ENCODE assay signal across 17 cellular contexts in the genomic region with DNA sequence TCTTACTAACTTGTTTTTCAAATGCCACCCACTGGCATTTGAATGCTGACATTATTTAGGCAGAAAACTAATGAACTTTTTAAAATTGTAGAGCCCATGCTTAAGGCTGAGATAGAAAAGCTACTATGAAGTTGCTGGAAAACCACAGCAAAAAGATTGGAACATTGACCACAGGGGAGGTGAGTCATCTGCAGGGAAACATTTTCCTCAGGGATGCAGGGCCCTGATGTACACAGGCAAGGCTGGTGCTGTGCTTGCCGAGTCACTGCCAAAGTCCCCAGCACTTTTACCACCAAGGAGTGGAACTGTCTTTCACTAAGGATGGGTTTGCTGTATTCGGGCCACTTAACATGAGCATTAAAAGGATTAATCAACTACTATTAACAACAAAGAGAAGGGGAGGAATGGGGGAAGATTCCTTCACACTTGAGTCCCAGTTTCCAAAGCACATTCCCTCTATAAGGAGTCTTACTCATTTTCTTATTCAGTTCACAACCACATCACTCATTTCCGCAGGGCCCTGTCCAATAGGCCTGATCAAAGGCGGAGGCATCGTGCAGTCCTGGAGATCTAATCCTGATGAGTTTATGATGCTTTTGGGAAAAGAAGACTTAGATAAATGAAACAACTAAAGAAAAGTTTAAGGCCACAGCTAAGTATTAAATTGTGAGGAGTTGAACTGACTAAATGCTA.
DNase-seq lines count a peak whose midpoint lies in the region; ATAC-seq and TF ChIP-seq lines count a peak whose summit lies in the region.
"Had no signal": no experiment of that assay in that cellular context is flagged by ENCODE, and none has a peak within 500 bp of the region (broad histone marks: within the 10 kb centered on the region; RNA-seq: fewer than 3 reads in every experiment).

No MANE protein-coding gene starts in this region.

- intact Hi-C loops in activated CD8-positive, alpha-beta T cell treated with anti-CD3 and anti-CD28 coated beads for 36 hours (cut with micrococcal nuclease), result no loop called here

- peaks cover 1% of the 10 kb centered on the region for H3K27me3 Mint-ChIP-seq in activated CD8-positive, alpha-beta T cell treated with anti-CD3 and anti-CD28 coated beads for 36 hours
- H3K27me3 Mint-ChIP-seq in activated CD4-positive, alpha-beta T cell treated with anti-CD3 and anti-CD28 coated beads, Interleukin-2, amount 10 ng/mL, durations not matched to agents 7 days and 5 days, result no peaks in the 10 kb centered on the region

- H3K9ac ChIP-seq in mesenchymal stem cell (ENCODE audit: low read length), result peak overlapping the region; percentile 37

- POLR2A ChIA-PET in activated CD8-positive, alpha-beta T cell treated with anti-CD3 and anti-CD28 coated beads for 36 hours (lab: Charles Lee), result no interaction called here
- POLR2A ChIA-PET in activated CD4-positive, alpha-beta T cell treated with anti-CD3 and anti-CD28 coated beads, Interleukin-2, amount 10 ng/mL, durations not matched to agents 7 days and 5 days (lab: Charles Lee), result no interaction called here

- H3K4me1 Mint-ChIP-seq in activated CD8-positive, alpha-beta T cell treated with anti-CD3 and anti-CD28 coated beads for 36 hours (ENCODE audit: low read depth), result peaks cover 2% of the 10 kb centered on the region
- no peaks in the 10 kb centered on the region for H3K4me1 Mint-ChIP-seq in activated CD4-positive, alpha-beta T cell treated with anti-CD3 and anti-CD28 coated beads, Interleukin-2, amount 10 ng/mL, durations not matched to agents 7 days and 5 days
- H3K4me1 Mint-ChIP-seq: immature natural killer cell, mesothelial cell of epicardium had no signal

- H2AFZ ChIP-seq in mesenchymal stem cell (ENCODE audit: low read depth, low read length), result no peak overlapping the region

- no peak for TF ChIP-seq CTCF in epithelial cell of esophagus (IDR thresholded peaks at IDR 0.05; ENCODE audit: insufficient read depth, low read depth, low read length, missing control alignments)
- TF ChIP-seq CTCF in activated CD8-positive, alpha-beta T cell treated with anti-CD3 and anti-CD28 coated beads for 36 hours (IDR thresholded peaks at IDR 0.05), result no peak

- no peaks in the 10 kb centered on the region for H3K79me1 ChIP-seq in mesenchymal stem cell (replicated peaks; ENCODE audit: low read length, poor library complexity, severe bottlenecking)

- DNase-seq in GM03348 (ENCODE audit: low spot score), result peak; percentile 66
- DNase-seq in RPMI7951 (ENCODE audit: low read depth), result peak; percentile 79
- DNase-seq in epithelial cell of esophagus (ENCODE audit: low read depth), result peak; percentile 25
- DNase-seq in mesenchymal stem cell, result no peak
- DNase-seq in NOMO-1 treated with DMSO at 0.1 percent for 48 hours (lab: John Stamatoyannopoulos, UW; ENCODE audit: unreplicated experiment), result no peak
- DNase-seq in activated CD8-positive, alpha-beta T cell treated with anti-CD3 and anti-CD28 coated beads for 36 hours, result no peak
- DNase-seq in activated CD4-positive, alpha-beta T cell treated with anti-CD3 and anti-CD28 coated beads, Interleukin-2, amount 10 ng/mL, durations not matched to agents 7 days and 5 days, result no peak
- no peak for DNase-seq in activated CD4-positive, alpha-beta T cell treated with anti-CD3 and anti-CD28 coated beads, Interleukin-2, amount 50 U/mL, for 48 hours
- DNase-seq: activated naive CD4-positive, alpha-beta T cell treated with Interleukin-2 at 50 U/mL for 16 hours; caudate nucleus; effector memory CD4-positive, alpha-beta T cell; immature natural killer cell; MM.1S; NCI-H2081 treated with DMSO at 0.1 percent for 48 hours; NCI-H526 had no signal

- no peaks in the 10 kb centered on the region for H3K4me1 ChIP-seq in mesenchymal stem cell (ENCODE audit: control insufficient read depth, insufficient read depth, low read depth, low read length)

- no peak overlapping the region for H2BK120ac ChIP-seq in mesenchymal stem cell (ENCODE audit: low read depth, low read length)

- WGBS in mesenchymal stem cell, result 75% methylated on average over 3 of the region's 5 CpGs

- H2BK15ac ChIP-seq in mesenchymal stem cell (ENCODE audit: low read depth, poor library complexity, severe bottlenecking), result no peak overlapping the region

- CTCF ChIA-PET in activated CD8-positive, alpha-beta T cell treated with anti-CD3 and anti-CD28 coated beads for 36 hours (lab: Charles Lee), result no interaction called here
- CTCF ChIA-PET in activated CD4-positive, alpha-beta T cell treated with anti-CD3 and anti-CD28 coated beads, Interleukin-2, amount 10 ng/mL, durations not matched to agents 7 days and 5 days (lab: Charles Lee), result no interaction called here

- no peak overlapping the region for H4K91ac ChIP-seq in mesenchymal stem cell (ENCODE audit: low read length)

- no peak overlapping the region for H3K23ac ChIP-seq in mesenchymal stem cell (ENCODE audit: low read length in 2 of 2)

- no peak overlapping the region for H3K27ac Mint-ChIP-seq in activated CD8-positive, alpha-beta T cell treated with anti-CD3 and anti-CD28 coated beads for 36 hours
- H3K27ac Mint-ChIP-seq in activated CD4-positive, alpha-beta T cell treated with anti-CD3 and anti-CD28 coated beads, Interleukin-2, amount 10 ng/mL, durations not matched to agents 7 days and 5 days, result no peak overlapping the region
- H3K27ac Mint-ChIP-seq: immature natural killer cell, mesothelial cell of epicardium had no signal

- H2BK12ac ChIP-seq in mesenchymal stem cell (ENCODE audit: low read length in 2 of 2), result no peak overlapping the region

- no peak overlapping the region for H2BK5ac ChIP-seq in mesenchymal stem cell (ENCODE audit: low read depth, low read length, poor library complexity, severe bottlenecking)

- no peak overlapping the region for H2AK5ac ChIP-seq in mesenchymal stem cell (ENCODE audit: low read length, severe bottlenecking)

- H4K8ac ChIP-seq in mesenchymal stem cell (ENCODE audit: low read length), result no peak overlapping the region

- H3K4me3 Mint-ChIP-seq in activated CD8-positive, alpha-beta T cell treated with anti-CD3 and anti-CD28 coated beads for 36 hours, result no peak overlapping the region
- H3K4me3 Mint-ChIP-seq in activated CD4-positive, alpha-beta T cell treated with anti-CD3 and anti-CD28 coated beads, Interleukin-2, amount 10 ng/mL, durations not matched to agents 7 days and 5 days, result no peak overlapping the region
- H3K4me3 Mint-ChIP-seq: immature natural killer cell, mesothelial cell of epicardium had no signal

- no peak overlapping the region for H3K4ac ChIP-seq in mesenchymal stem cell (ENCODE audit: low read depth in 1 of 2, low read length in 2 of 2)

- no peak for ATAC-seq in activated CD8-positive, alpha-beta T cell treated with anti-CD3 and anti-CD28 coated beads for 36 hours
- ATAC-seq: activated CD4-positive, CD25-positive, alpha-beta regulatory T cell treated with anti-CD3 and anti-CD28 coated beads, Interleukin-2, amount 50 U/mL, for 24 hours had no signal

- H3K36me3 Mint-ChIP-seq in activated CD8-positive, alpha-beta T cell treated with anti-CD3 and anti-CD28 coated beads for 36 hours (ENCODE audit: low read depth), result no peaks in the 10 kb centered on the region
- H3K36me3 Mint-ChIP-seq in activated CD4-positive, alpha-beta T cell treated with anti-CD3 and anti-CD28 coated beads, Interleukin-2, amount 10 ng/mL, durations not matched to agents 7 days and 5 days (ENCODE audit: low read depth), result no peaks in the 10 kb centered on the region
- H3K36me3 Mint-ChIP-seq: immature natural killer cell, mesothelial cell of epicardium had no signal

- H3K4me3 ChIP-seq in epithelial cell of esophagus (ENCODE audit: low read length) (no peak overlapping the region), mesenchymal stem cell (ENCODE audit: insufficient read depth in 1 of 2, low read depth in 1 of 2, low read length in 2 of 2) (peak overlapping the region in 1 of 2 experiments; percentile 19)

- no peaks in the 10 kb centered on the region for H3K9me3 Mint-ChIP-seq in activated CD8-positive, alpha-beta T cell treated with anti-CD3 and anti-CD28 coated beads for 36 hours
- H3K9me3 Mint-ChIP-seq in activated CD4-positive, alpha-beta T cell treated with anti-CD3 and anti-CD28 coated beads, Interleukin-2, amount 10 ng/mL, durations not matched to agents 7 days and 5 days, result no peaks in the 10 kb centered on the region
- H3K9me3 Mint-ChIP-seq: mesothelial cell of epicardium had no signal

- no peak overlapping the region for H3K4me2 ChIP-seq in mesenchymal stem cell (ENCODE audit: low read length, poor library complexity, severe bottlenecking)

- no peak overlapping the region for H3K14ac ChIP-seq in mesenchymal stem cell (ENCODE audit: low read length in 2 of 2)

- H3K36me3 ChIP-seq in mesenchymal stem cell (ENCODE audit: control insufficient read depth in 1 of 2, insufficient read depth in 2 of 2, low read depth in 1 of 2, low read length in 2 of 2), result no peaks in the 10 kb centered on the region

- H3K18ac ChIP-seq in mesenchymal stem cell (ENCODE audit: low read depth in 1 of 2, low read length in 2 of 2), result no peak overlapping the region

- H3K27ac ChIP-seq in mesenchymal stem cell (ENCODE audit: low read length, poor library complexity, severe bottlenecking), result no peak overlapping the region

- H3K27me3 ChIP-seq in mesenchymal stem cell (ENCODE audit: control insufficient read depth in 1 of 2, insufficient read depth in 1 of 2, low read length in 2 of 2), result no peaks in the 10 kb centered on the region

- no peaks in the 10 kb centered on the region for H3K9me3 ChIP-seq in mesenchymal stem cell (ENCODE audit: control insufficient read depth, low read length)

Comparison
In these comparisons a context has a peak if more than half of its experiments do, and no peak if none do; other contexts are left out.
1. DNase-seq: peak in GM03348 (single experiment), RPMI7951 (single experiment) and epithelial cell of esophagus (single experiment); none in mesenchymal stem cell (single experiment), NOMO-1 treated with DMSO at 0.1 percent for 48 hours (single experiment), activated CD8-positive, alpha-beta T cell treated with anti-CD3 and anti-CD28 coated beads for 36 hours (single experiment), activated CD4-positive, alpha-beta T cell treated with anti-CD3 and anti-CD28 coated beads, Interleukin-2, amount 10 ng/mL, durations not matched to agents 7 days and 5 days (single experiment) and activated CD4-positive, alpha-beta T cell treated with anti-CD3 and anti-CD28 coated beads, Interleukin-2, amount 50 U/mL, for 48 hours (0 of 2).